Comparison of ENCODE assay signal across 35 cellular contexts in genomic region chr2:177001334-177001733, GRCh38.
"Had no signal": no experiment of that assay in that cellular context is flagged by ENCODE, and none has a peak within 500 bp of the region (broad histone marks: within the 10 kb centered on the region; RNA-seq: fewer than 3 reads in every experiment).

No MANE protein-coding gene starts in this region.

- H3K36me3 ChIP-seq: adrenal gland, esophagus squamous epithelium, gastroesophageal sphincter, WERI-Rb-1 had no signal

- H3K36me3 Mint-ChIP-seq: activated CD4-positive, alpha-beta memory T cell treated with anti-CD3 and anti-CD28 coated beads for 36 hours; activated naive CD4-positive, alpha-beta T cell treated with anti-CD3 and anti-CD28 coated beads, Interleukin-2, amount 10 ng/mL, durations not matched to agents 7 days and 5 days; activated naive CD4-positive, alpha-beta T cell treated with anti-CD3 and anti-CD28 coated beads, Interleukin-2, amount 50 U/mL, for 72 hours had no signal

- H3K4me1 ChIP-seq: body of pancreas, esophagus squamous epithelium, gastroesophageal sphincter had no signal

- H3K27me3 Mint-ChIP-seq: activated CD8-positive, alpha-beta memory T cell treated with anti-CD3 and anti-CD28 coated beads, Interleukin-2, amount 10 ng/mL, durations not matched to agents 7 days and 5 days; activated naive CD4-positive, alpha-beta T cell treated with anti-CD3 and anti-CD28 coated beads, Interleukin-2, amount 10 ng/mL, durations not matched to agents 7 days and 5 days had no signal

- H3K27ac ChIP-seq: adrenal gland, body of pancreas, epithelial cell of prostate, esophagus squamous epithelium, gastroesophageal sphincter, WERI-Rb-1 had no signal

- H3K4me3 ChIP-seq: adrenal gland, body of pancreas, esophagus squamous epithelium, gastroesophageal sphincter had no signal

- ATAC-seq: activated CD4-positive, alpha-beta T cell treated with anti-CD3 and anti-CD28 coated beads for 36 hours; activated CD8-positive, alpha-beta memory T cell treated with anti-CD3 and anti-CD28 coated beads, Interleukin-2, amount 10 ng/mL, durations not matched to agents 7 days and 5 days; activated CD8-positive, alpha-beta T cell treated with anti-CD3 and anti-CD28 coated beads, Interleukin-2, amount 10 ng/mL, durations not matched to agents 7 days and 5 days; activated naive CD4-positive, alpha-beta T cell treated with anti-CD3 and anti-CD28 coated beads, Interleukin-2, amount 50 U/mL, for 72 hours; body of pancreas; effector memory CD8-positive, alpha-beta T cell; gastroesophageal sphincter; T-helper 17 cell had no signal

- DNase-seq: activated CD4-positive, alpha-beta memory T cell treated with anti-CD3 and anti-CD28 coated beads for 36 hours; activated CD4-positive, alpha-beta T cell treated with anti-CD3 and anti-CD28 coated beads for 36 hours; activated CD4-positive, alpha-beta T cell treated with anti-CD3 and anti-CD28 coated beads, Interleukin-2, amount 10 ng/mL, durations not matched to agents 24 days and 14 days; activated CD4-positive, CD25-positive, alpha-beta regulatory T cell; activated CD4-positive, CD25-positive, alpha-beta regulatory T cell treated with anti-CD3 and anti-CD28 coated beads, Interleukin-2, amount 50 U/mL, for 72 hours; activated CD8-positive, alpha-beta memory T cell treated with anti-CD3 and anti-CD28 coated beads, Interleukin-2, amount 10 ng/mL, durations not matched to agents 7 days and 5 days; activated CD8-positive, alpha-beta memory T cell treated with anti-CD3 and anti-CD28 coated beads, Interleukin-2, amount 50 U/mL, for 4 hours; activated CD8-positive, alpha-beta T cell treated with anti-CD3 and anti-CD28 coated beads, Interleukin-2, amount 10 ng/mL, durations not matched to agents 7 days and 5 days; activated gamma-delta T cell; activated naive CD4-positive, alpha-beta T cell; activated naive CD4-positive, alpha-beta T cell treated with anti-CD3 and anti-CD28 coated beads, Interleukin-2, amount 10 ng/mL, durations not matched to agents 7 days and 5 days; activated T-cell treated with anti-CD3 and anti-CD28 coated beads, Interleukin-2, amount 50 U/mL, for 1 hour; activated T-cell treated with anti-CD3 and anti-CD28 coated beads, Interleukin-2, amount 50 U/mL, for 48 hours; adrenal gland; amygdala; aorta; body of pancreas; caudate nucleus; cortex of kidney; dermis blood vessel endothelial cell; effector CD4-positive, alpha-beta T cell; effector memory CD8-positive, alpha-beta T cell; esophagus squamous epithelium; foreskin melanocyte; T-helper 1 cell; T-helper 17 cell; T1000; WERI-Rb-1 had no signal

- H3K27ac Mint-ChIP-seq: activated CD4-positive, alpha-beta memory T cell treated with anti-CD3 and anti-CD28 coated beads for 36 hours; activated CD4-positive, alpha-beta T cell treated with anti-CD3 and anti-CD28 coated beads for 36 hours; activated CD4-positive, alpha-beta T cell treated with anti-CD3 and anti-CD28 coated beads, Interleukin-2, amount 10 ng/mL, durations not matched to agents 24 days and 14 days; activated CD8-positive, alpha-beta memory T cell treated with anti-CD3 and anti-CD28 coated beads, Interleukin-2, amount 10 ng/mL, durations not matched to agents 7 days and 5 days; activated CD8-positive, alpha-beta T cell treated with anti-CD3 and anti-CD28 coated beads, Interleukin-2, amount 10 ng/mL, durations not matched to agents 7 days and 5 days; activated naive CD4-positive, alpha-beta T cell treated with anti-CD3 and anti-CD28 coated beads, Interleukin-2, amount 10 ng/mL, durations not matched to agents 7 days and 5 days; activated naive CD4-positive, alpha-beta T cell treated with anti-CD3 and anti-CD28 coated beads, Interleukin-2, amount 50 U/mL, for 72 hours; effector memory CD8-positive, alpha-beta T cell; T-helper 17 cell; T-helper 2 cell treated with Interferon-gamma antibody and Interleukin-4, amounts not matched to agents 5 μg/mL and 100 μg/mL, for 36 hours had no signal

- FAIRE-seq: colon, endometrium, endothelial cell of umbilical vein had no signal

- H3K27me3 ChIP-seq: adrenal gland, body of pancreas, esophagus squamous epithelium, gastroesophageal sphincter had no signal

- H3K9me3 Mint-ChIP-seq: activated CD4-positive, alpha-beta memory T cell treated with anti-CD3 and anti-CD28 coated beads for 36 hours; activated naive CD4-positive, alpha-beta T cell treated with anti-CD3 and anti-CD28 coated beads, Interleukin-2, amount 10 ng/mL, durations not matched to agents 7 days and 5 days; T-helper 2 cell treated with Interferon-gamma antibody and Interleukin-4, amounts not matched to agents 5 μg/mL and 100 μg/mL, for 36 hours had no signal

- H3K9me3 ChIP-seq: body of pancreas, esophagus squamous epithelium, gastroesophageal sphincter had no signal

- H3K4me3 Mint-ChIP-seq: activated CD4-positive, alpha-beta memory T cell treated with anti-CD3 and anti-CD28 coated beads for 36 hours; activated CD4-positive, alpha-beta T cell treated with anti-CD3 and anti-CD28 coated beads for 36 hours; activated CD4-positive, alpha-beta T cell treated with anti-CD3 and anti-CD28 coated beads, Interleukin-2, amount 10 ng/mL, durations not matched to agents 24 days and 14 days; activated CD8-positive, alpha-beta memory T cell treated with anti-CD3 and anti-CD28 coated beads, Interleukin-2, amount 10 ng/mL, durations not matched to agents 7 days and 5 days; activated CD8-positive, alpha-beta T cell treated with anti-CD3 and anti-CD28 coated beads, Interleukin-2, amount 10 ng/mL, durations not matched to agents 7 days and 5 days; activated naive CD4-positive, alpha-beta T cell treated with anti-CD3 and anti-CD28 coated beads, Interleukin-2, amount 10 ng/mL, durations not matched to agents 7 days and 5 days; effector memory CD8-positive, alpha-beta T cell; T-helper 17 cell; T-helper 2 cell treated with Interferon-gamma antibody and Interleukin-4, amounts not matched to agents 5 μg/mL and 100 μg/mL, for 36 hours had no signal
